ENCODE assay signal across 1 cellular context in the genomic region with DNA sequence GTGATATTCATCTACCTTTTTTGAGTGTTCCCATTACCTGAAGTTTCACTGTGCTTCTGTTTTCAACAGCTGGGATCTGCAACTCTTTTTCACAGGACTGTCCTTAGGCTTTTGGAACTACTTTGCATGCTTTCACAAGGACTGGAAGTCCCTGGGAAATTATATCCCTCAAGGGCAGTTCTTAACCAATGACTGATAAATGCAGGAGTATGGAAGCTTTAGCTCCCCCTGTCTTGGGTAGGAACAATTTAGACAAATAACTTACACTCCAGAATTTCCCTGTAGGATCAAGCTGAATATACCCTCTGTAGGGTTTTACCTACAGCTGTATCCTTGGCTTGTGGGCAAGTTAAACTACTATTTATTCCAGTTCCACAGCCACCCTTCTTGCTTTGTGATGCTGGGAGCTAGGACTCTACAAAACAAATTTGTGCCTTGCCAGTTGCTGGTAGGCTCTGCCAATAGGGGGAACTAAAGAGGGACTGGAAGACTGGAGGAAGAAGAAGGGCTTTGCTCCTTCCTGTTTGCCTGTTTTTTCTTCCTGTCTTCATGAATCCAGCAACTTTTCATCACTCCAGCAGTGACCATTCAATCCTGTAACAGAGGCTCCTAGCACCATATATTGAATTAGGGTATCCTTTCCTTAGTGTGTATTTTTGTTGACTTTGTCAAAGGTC.
TF ChIP-seq lines count a peak whose summit lies in the region.

No MANE protein-coding gene starts in this region.

TF ChIP-seq in HCT116, 20 proteins besides CTCF, POLR2A, EP300 and RAD21 (continued from another document):
- no peak for TF ChIP-seq ZNF274 (IDR thresholded peaks at IDR 0.05; ENCODE audit: low read depth, low read length)
- no peak for TF ChIP-seq SRF (IDR thresholded peaks at IDR 0.05; ENCODE audit: low read depth)
- TF ChIP-seq CBX3 (IDR thresholded peaks at IDR 0.05; ENCODE audit: low read depth) = peak; percentile 82
- no peak for TF ChIP-seq SIN3A (IDR thresholded peaks at IDR 0.05; ENCODE audit: low read depth)
- TF ChIP-seq YY1 (IDR thresholded peaks at IDR 0.05; ENCODE audit: extremely low read depth, insufficient replicate concordance, low read depth, low read length) = no peak
- TF ChIP-seq ZBTB33 (IDR thresholded peaks at IDR 0.05; ENCODE audit: extremely low read depth, insufficient replicate concordance, low read length) = no peak
